ENCODE assay signal across 8 cellular contexts in genomic region chr1:179881642-179882252, GRCh38. TPM values are rescaled to one million over a fixed set of nuclear protein-coding genes. Genes with fewer than 3 reads are reported as not detected.
A peak's percentile ranks its signal among the peaks of the same experiment; 100 is the strongest.
DNase-seq lines count a peak whose midpoint lies in the region; ATAC-seq and TF ChIP-seq lines count a peak whose summit lies in the region.

No MANE protein-coding gene starts in this region.

- peak overlapping the region; percentile 100 for H3K27ac ChIP-seq in angular gyrus (ENCODE audit: low read depth, low read length)
- peak overlapping the region; percentile 100 for H3K27ac ChIP-seq in hepatocyte
- peak overlapping the region; percentile 100 for H3K27ac ChIP-seq in rectal smooth muscle tissue (ENCODE audit: low read depth, low read length)

- H3K27me3 ChIP-seq in Loucy (ENCODE audit: insufficient read depth, low read length, poor library complexity, severe bottlenecking) (no peaks in the 10 kb centered on the region), hepatocyte (no peaks in the 10 kb centered on the region), rectal smooth muscle tissue (ENCODE audit: control insufficient read depth, insufficient read depth, low read length) (no peaks in the 10 kb centered on the region)

- peak overlapping the region; percentile 95 for H3K4me2 ChIP-seq in Loucy (ENCODE audit: low read depth, low read length, poor library complexity, severe bottlenecking)
- peak overlapping the region; percentile 81 for H3K4me2 ChIP-seq in hepatocyte

- H3K9ac ChIP-seq in Loucy (ENCODE audit: low read depth, low read length, poor library complexity, severe bottlenecking) = peak overlapping the region; percentile 92
- H3K9ac ChIP-seq in rectal smooth muscle tissue (ENCODE audit: low read length) = peak overlapping the region; percentile 99

- H4K20me1 ChIP-seq in Loucy (ENCODE audit: insufficient read depth, low read length, poor library complexity, severe bottlenecking) = peaks cover 33% of the 10 kb centered on the region
- peaks cover 4% of the 10 kb centered on the region for H4K20me1 ChIP-seq in hepatocyte (ENCODE audit: insufficient read depth, poor library complexity, severe bottlenecking)

- H3K36me3 ChIP-seq in Loucy (ENCODE audit: insufficient read depth, low read length) = 0 out of 2 replicates have a peak, but pooled peaks cover 3% of the 10 kb centered on the region
- H3K36me3 ChIP-seq in hepatocyte (replicated peaks; ENCODE audit: insufficient read depth, low read depth) = no peaks in the 10 kb centered on the region
- no peaks in the 10 kb centered on the region for H3K36me3 ChIP-seq in rectal smooth muscle tissue (ENCODE audit: control insufficient read depth, insufficient read depth, low read length)

- H3K9me3 ChIP-seq in Loucy (ENCODE audit: insufficient read depth, low read depth, low read length) (no peaks in the 10 kb centered on the region), hepatocyte (ENCODE audit: low read depth) (no peaks in the 10 kb centered on the region)

- H3F3A ChIP-seq in Loucy (ENCODE audit: low read depth) = peaks cover 9% of the 10 kb centered on the region; the same call in 1 of the 2 replicates

- H3K79me2 ChIP-seq in Loucy (ENCODE audit: insufficient read depth, low read length) = peaks cover 54% of the 10 kb centered on the region
- H3K79me2 ChIP-seq in hepatocyte = peaks cover 61% of the 10 kb centered on the region

- H3K9me2 ChIP-seq in Loucy (replicated peaks; ENCODE audit: low read depth, low read length) (no peaks in the 10 kb centered on the region), hepatocyte (replicated peaks; ENCODE audit: insufficient read depth) (no peaks in the 10 kb centered on the region)

- WGBS in hepatocyte (ENCODE audit: low lambda C conversion rate, missing lambda C conversion rate) = 8% methylated on average over 22 of the region's 22 CpGs

- H3K4me3 ChIP-seq in Loucy (ENCODE audit: low read length, poor library complexity, severe bottlenecking) (peak overlapping the region; percentile 100), hepatocyte (peak overlapping the region; percentile 52), rectal smooth muscle tissue (ENCODE audit: low read length) (peak overlapping the region; percentile 96)

- H3K4me1 ChIP-seq in Loucy (ENCODE audit: insufficient read depth, low read length, poor library complexity, severe bottlenecking) = peaks cover 59% of the 10 kb centered on the region
- H3K4me1 ChIP-seq in hepatocyte (ENCODE audit: insufficient read depth) = peaks cover 16% of the 10 kb centered on the region
- H3K4me1 ChIP-seq in rectal smooth muscle tissue (ENCODE audit: control insufficient read depth, insufficient read depth, low read length) = peaks cover 14% of the 10 kb centered on the region

- peak overlapping the region; percentile 90 for H2AFZ ChIP-seq in Loucy (ENCODE audit: low read length)
- H2AFZ ChIP-seq in hepatocyte = peak overlapping the region; percentile 53

- ATAC-seq in GM21423 (IDR thresholded peaks at IDR 0.05; ENCODE audit: unreplicated experiment) (no peak), HG02973 (IDR thresholded peaks at IDR 0.05; ENCODE audit: unreplicated experiment) (no peak)

- TF ChIP-seq CTCF in Loucy (conservative IDR thresholded peaks at IDR 0.05; ENCODE audit: low read length) (no peak), hepatocyte (IDR thresholded peaks at IDR 0.05; ENCODE audit: poor library complexity) (no peak)

- DNase-seq in stimulated activated CD8-positive, alpha-beta memory T cell treated with anti-CD3 and anti-CD28 coated beads, Interleukin-15, amount 100 ng/mL, for 1 hour (ENCODE audit: low read depth) = peak; percentile 13
- DNase-seq in stimulated activated CD8-positive, alpha-beta memory T cell treated with anti-CD3 and anti-CD28 coated beads, Interleukin-4, amount 100 ng/mL, for 48 hours = no peak
- DNase-seq in hepatocyte (ENCODE audit: low spot score) = peak; percentile 92

RNA-seq across cellular contexts. Expression of gene TOR1AIP1, which starts 0.3 kb away (rescaled TPM):
- 36.1 and 45.6 TPM in 2 replicates for total RNA-seq in hepatocyte
- 18.8 and 25.9 TPM in 2 replicates for polyA plus RNA-seq in hepatocyte

RNA-seq across cellular contexts. Expression of gene TOR1AIP2, which starts 4.1 kb away (rescaled TPM):
- total RNA-seq in hepatocyte = 158 TPM in 2 replicates
- 36.6 and 38.6 TPM in 2 replicates for polyA plus RNA-seq in hepatocyte
